8 cellular contexts compared by ENCODE assay signal in the genomic region with DNA sequence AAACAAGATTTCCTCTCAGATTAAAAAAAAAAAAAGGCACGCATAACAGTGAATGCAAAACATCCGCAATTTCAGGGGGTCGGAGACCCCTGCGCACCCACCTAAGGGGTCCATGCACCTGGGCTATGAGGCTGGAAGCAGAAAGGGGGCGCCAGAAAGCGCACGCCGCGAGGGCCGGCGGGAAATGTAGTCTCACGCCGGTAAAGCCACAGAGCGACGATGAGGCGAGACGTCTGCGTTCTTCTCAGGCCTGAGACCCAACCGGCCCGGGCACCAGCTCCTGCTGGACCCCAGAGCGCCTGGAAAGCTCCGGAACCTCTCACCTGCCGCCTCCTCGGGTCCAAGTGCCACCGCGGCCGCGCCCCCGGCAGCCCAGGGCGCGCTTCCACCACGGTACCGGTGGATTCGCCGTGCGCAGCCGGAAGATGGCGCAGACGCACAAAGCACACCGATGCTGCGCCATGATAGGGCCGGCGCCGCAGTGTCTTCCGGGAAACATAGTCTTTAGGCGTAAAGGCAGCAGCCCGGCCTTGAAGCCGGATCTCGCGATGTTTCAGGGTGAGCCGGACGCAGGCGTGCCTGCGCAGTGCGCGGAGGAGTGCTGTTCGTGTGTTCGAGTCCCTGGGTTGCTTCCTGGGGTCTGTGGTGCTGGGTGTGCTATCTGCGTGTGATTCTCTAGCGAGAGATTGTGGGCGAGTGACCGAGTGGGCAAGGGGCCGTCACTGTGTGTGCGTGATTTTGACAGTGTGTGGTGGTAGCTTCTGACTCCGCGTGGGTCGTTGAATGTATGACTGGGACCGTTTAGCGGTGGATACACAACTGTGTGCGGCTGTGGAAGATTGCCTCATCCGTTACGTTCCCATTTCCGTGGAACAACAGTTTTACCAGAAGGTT. TPM values are rescaled to one million over a fixed set of nuclear protein-coding genes. Genes with fewer than 3 reads are reported as not detected.
DNase-seq lines count a peak whose midpoint lies in the region; ATAC-seq and TF ChIP-seq lines count a peak whose summit lies in the region.

A gene (minus strand): TSS at position 416 of the 894 bp plus-strand sequence. CDS start 1,782 bp downstream, outside the sequence.

- no peaks in the 10 kb centered on the region for H3K36me3 ChIP-seq in neutrophil

- POLR2A ChIA-PET in RWPE1 (lab: Yijun Ruan, JAX; ENCODE audit: low non-redundant PET): no interaction called here

- peak; percentile 81 for ATAC-seq in GM21390 (IDR thresholded peaks at IDR 0.05; ENCODE audit: unreplicated experiment)

- H3K27me3 Mint-ChIP-seq in Calu3 (ENCODE audit: unreplicated experiment): no peaks in the 10 kb centered on the region

- CTCF ChIA-PET in Calu3 (lab: Charles Lee) (no interaction called here), RWPE1 (lab: Yijun Ruan, JAX) (no interaction called here)

- peaks cover 8% of the 10 kb centered on the region for H3K4me1 Mint-ChIP-seq in Calu3 (ENCODE audit: low read depth, unreplicated experiment)

- peaks cover 8% of the 10 kb centered on the region for H3K36me3 Mint-ChIP-seq in Calu3 (ENCODE audit: insufficient read depth, unreplicated experiment)

- peaks cover 10 to 11% of the 10 kb centered on the region in 2 experiments for H3K4me1 ChIP-seq in neutrophil (ENCODE audit: control insufficient read depth in 1 of 2, insufficient read depth in 1 of 2, low read depth in 1 of 2, low read length in 1 of 2)

- peak within 1 kb of the TSS; percentile 96 for H3K27ac Mint-ChIP-seq in Calu3 (ENCODE audit: unreplicated experiment)

- no peaks in the 10 kb centered on the region for H3K27me3 ChIP-seq in neutrophil

- peak within 1 kb of the TSS; percentile 63 to 70 for H3K4me3 ChIP-seq in neutrophil (ENCODE audit: low read depth in 1 of 2, low read length in 1 of 2)

- H3K9me3 ChIP-seq in neutrophil: no peaks in the 10 kb centered on the region

- H3K4me3 Mint-ChIP-seq in Calu3 (ENCODE audit: low read depth, unreplicated experiment): peak within 1 kb of the TSS; percentile 95

- intact Hi-C loops in Calu3 (cut with micrococcal nuclease; ENCODE audit: unreplicated experiment): no loop called here

- TF ChIP-seq CTCF in Calu3 (IDR thresholded peaks at IDR 0.05; ENCODE audit: unreplicated experiment) (no peak), RWPE1 (conservative IDR thresholded peaks at IDR 0.05; ENCODE audit: low read depth) (no peak), neutrophil (IDR thresholded peaks at IDR 0.05) (peak; percentile 47)

- no peak within 1 kb of the TSS for H3K27ac ChIP-seq in RWPE1
- H3K27ac ChIP-seq in neutrophil: peak within 1 kb of the TSS; percentile 70
- H3K27ac ChIP-seq in substantia nigra (ENCODE audit: low read depth, low read length, poor library complexity, severe bottlenecking): peak within 1 kb of the TSS; percentile 97

- TSS peak; percentile 74 for BruUV-seq in Calu3 (replicated peaks; lab: Mats Ljungman, UMichigan)

- peaks cover 36% of the 10 kb centered on the region for H3K9me3 Mint-ChIP-seq in Calu3 (ENCODE audit: low read depth, unreplicated experiment)

- peak; percentile 89 for DNase-seq in Calu3
- peak; percentile 98 for DNase-seq in HuH-7 (ENCODE audit: low spot score)
- peak; percentile 45 for DNase-seq in RWPE1 (ENCODE audit: low spot score)
- DNase-seq in activated naive CD4-positive, alpha-beta T cell treated with Interleukin-2 at 50 U/mL for 16 hours: peak; percentile 90
- DNase-seq in germinal center (ENCODE audit: low spot score): peak; percentile 92
- peak; percentile 73 to 97 (median 91) for DNase-seq in substantia nigra (lab: John Stamatoyannopoulos, UW)

RNA-seq across cellular contexts. Expression of the gene that starts here (rescaled TPM):
- 1.5 and 1.7 TPM in 2 replicates for total RNA-seq in Calu3 (2022)

Comparison
In these comparisons a context has a peak if more than half of its experiments do, and no peak if none do; other contexts are left out.
1. DNase-seq: peak in every context shown above with its lines; median percentile 98 in HuH-7; 92 in germinal center; 91 in substantia nigra; 90 in activated naive CD4-positive, alpha-beta T cell treated with Interleukin-2 at 50 U/mL for 16 hours; 89 in Calu3; 45 in RWPE1.